Comparison of ENCODE assay signal across 8 cellular contexts in the genomic region with DNA sequence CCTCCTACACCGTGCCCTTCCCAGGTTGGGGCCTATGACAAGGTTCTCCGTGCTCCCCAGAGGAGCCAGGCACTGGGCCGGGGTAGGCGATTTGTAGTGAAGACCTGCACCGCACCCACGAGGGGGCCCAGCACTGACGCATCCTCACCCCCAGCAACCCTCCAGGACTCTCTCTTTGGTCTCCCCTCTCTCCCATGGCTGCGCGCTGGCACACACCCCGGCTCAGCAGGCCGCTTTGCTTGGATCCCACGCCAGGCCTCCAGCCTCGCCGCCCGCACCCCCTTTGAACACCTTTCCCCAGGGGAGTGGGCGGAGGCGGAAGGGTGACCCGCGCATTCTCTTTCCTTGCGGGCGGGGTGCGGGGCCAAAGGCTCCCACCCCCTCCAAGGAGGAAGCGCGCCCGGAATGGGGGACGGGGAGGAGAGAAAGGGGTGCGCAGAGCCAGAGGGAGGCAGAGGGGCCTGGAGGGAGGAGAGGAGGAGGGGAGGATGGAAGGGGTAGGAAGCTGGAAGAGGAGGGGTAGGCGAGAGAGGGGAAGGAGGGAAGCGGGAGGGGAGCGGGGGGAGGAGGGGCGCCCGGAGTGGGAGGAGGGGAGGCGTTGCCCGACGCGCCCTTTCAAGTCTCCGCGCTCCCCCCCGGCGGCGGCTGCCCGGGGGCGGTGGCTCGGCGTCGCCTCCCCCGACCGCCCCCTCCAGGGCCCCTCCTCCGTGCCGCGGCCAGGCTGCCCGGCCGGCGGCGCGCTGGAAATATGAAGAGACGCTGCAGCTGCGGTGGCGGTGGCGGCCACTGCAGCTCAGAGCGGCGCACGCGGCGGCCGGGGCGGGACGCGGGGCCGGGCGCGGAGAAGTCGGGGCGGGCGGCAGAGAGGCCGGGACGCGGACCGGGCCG. TPM values are rescaled to one million over a fixed set of nuclear protein-coding genes. Genes with fewer than 3 reads are reported as not detected.
A peak's percentile ranks its signal among the peaks of the same experiment; 100 is the strongest.
DNase-seq lines count a peak whose midpoint lies in the region; ATAC-seq, FAIRE-seq and TF ChIP-seq lines count a peak whose summit lies in the region.

A gene (plus strand): TSS at position 751 of the 888 bp plus-strand sequence. CDS start 347 bp downstream, outside the sequence.

- H3K36me3 Mint-ChIP-seq in naive thymus-derived CD8-positive, alpha-beta T cell: peaks cover 0 to 4% (median 0%) of the 10 kb centered on the region in 3 donors

- DNase-seq in NCI-H510A treated with DMSO at 0.1 percent for 48 hours (lab: John Stamatoyannopoulos, UW) (peak; percentile 8), NCI-H510A (lab: John Stamatoyannopoulos, UW) (no peak), SK-N-DZ (ENCODE audit: low spot score) (peak; percentile 70), fibroblast of pulmonary artery (ENCODE audit: low read depth) (no peak), GM12892 (ENCODE audit: insufficient read length) (no peak), AML-193 (lab: John Stamatoyannopoulos, UW) (no peak)
- DNase-seq in naive thymus-derived CD8-positive, alpha-beta T cell: no peak

- no peak within 1 kb of the TSS for H3K27ac Mint-ChIP-seq in naive thymus-derived CD8-positive, alpha-beta T cell

- no peak for ATAC-seq in naive thymus-derived CD8-positive, alpha-beta T cell
- ATAC-seq in HG02610 (IDR thresholded peaks at IDR 0.05; ENCODE audit: unreplicated experiment): no peak

- H3K27me3 Mint-ChIP-seq in naive thymus-derived CD8-positive, alpha-beta T cell: peaks cover 26 to 72% (median 53%) of the 10 kb centered on the region in 5 donors

- POLR2A ChIA-PET in naive thymus-derived CD8-positive, alpha-beta T cell (lab: Charles Lee): no interaction called here

- peak within 1 kb of the TSS; percentile 26 to 79 (median 64) for H3K4me3 Mint-ChIP-seq in naive thymus-derived CD8-positive, alpha-beta T cell

- peaks cover 0 to 26% (median 6%) of the 10 kb centered on the region in 4 donors for H3K4me1 Mint-ChIP-seq in naive thymus-derived CD8-positive, alpha-beta T cell

- peak within 1 kb of the TSS; percentile 29 for H3K4me3 ChIP-seq in fibroblast of pulmonary artery (replicated peaks; ENCODE audit: low read depth, low read length)

- TF ChIP-seq POLR2A in GM12892 (IDR thresholded peaks at IDR 0.05; ENCODE audit: low read depth, low read length): no peak

- H3K9me3 Mint-ChIP-seq in naive thymus-derived CD8-positive, alpha-beta T cell: peaks cover 0 to 2% (median 0%) of the 10 kb centered on the region in 9 donors

- no peak for TF ChIP-seq CTCF in fibroblast of pulmonary artery (IDR thresholded peaks at IDR 0.05; ENCODE audit: low read length, missing control alignments)

- FAIRE-seq in GM12892 (lab: Jason Lieb, UNC): no peak

RNA-seq across cellular contexts. Expression of the gene that starts here (rescaled TPM):
- polyA plus RNA-seq in SK-N-DZ (2014; cell fraction: cytosol; rRNA removed): 1.7 and 3.3 TPM in 2 replicates
- polyA plus RNA-seq in SK-N-DZ (2014; cell fraction: nucleus; rRNA removed): 2.4 and 3.6 TPM in 2 replicates
- total RNA-seq in naive thymus-derived CD8-positive, alpha-beta T cell: not detected
- not detected for polyA plus RNA-seq in naive thymus-derived CD8-positive, alpha-beta T cell
- polyA plus RNA-seq in GM12892 (2012; ENCODE audit: missing spikeins): not detected

Comparison
In these comparisons a context has a peak if more than half of its experiments do, and no peak if none do; other contexts are left out.
1. DNase-seq: peak in NCI-H510A treated with DMSO at 0.1 percent for 48 hours (single experiment) and SK-N-DZ (single experiment); none in NCI-H510A (single experiment), fibroblast of pulmonary artery (single experiment), naive thymus-derived CD8-positive, alpha-beta T cell (0 of 10), GM12892 (single experiment) and AML-193 (0 of 2).